ENCODE assay signal across 23 cellular contexts in the genomic region with DNA sequence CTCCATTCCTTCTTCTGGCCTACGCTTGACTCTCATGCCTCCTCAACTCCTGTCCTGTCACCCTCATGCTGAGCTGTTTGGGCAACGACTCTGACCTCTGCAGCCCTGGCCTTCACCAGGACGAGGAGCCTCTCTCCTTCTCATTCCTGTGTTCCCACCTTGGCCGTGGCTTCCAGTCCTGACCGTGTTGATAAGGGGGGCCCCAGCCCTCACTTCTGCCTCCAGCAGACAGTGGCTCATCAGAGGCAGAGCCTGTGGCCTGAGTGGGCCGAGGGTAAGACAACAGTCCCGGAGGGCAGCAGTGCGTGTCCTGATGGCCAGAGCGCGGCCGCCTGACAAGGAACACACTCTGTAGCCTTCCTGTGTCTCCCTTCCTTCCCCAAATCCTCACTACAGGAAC.
"Had no signal": no experiment of that assay in that cellular context is flagged by ENCODE, and none has a peak within 500 bp of the region (broad histone marks: within the 10 kb centered on the region; RNA-seq: fewer than 3 reads in every experiment).

No MANE protein-coding gene starts in this region.

- H3K36me3 ChIP-seq: brain microvascular endothelial cell, cardiac muscle cell had no signal

- H3K27ac Mint-ChIP-seq: activated B cell treated with CpG ODN at 0.5 μM for 24 hours; activated CD4-positive, alpha-beta T cell treated with anti-CD3 and anti-CD28 coated beads, Interleukin-2, amount 10 ng/mL, durations not matched to agents 24 days and 14 days; activated naive CD4-positive, alpha-beta T cell treated with anti-CD3 and anti-CD28 coated beads for 36 hours; activated naive CD8-positive, alpha-beta T cell; activated T-helper 17 cell treated with anti-CD3 and anti-CD28 coated beads, Interleukin-2, amount 50 U/mL, for 72 hours had no signal

- DNase-seq: activated B cell treated with CpG ODN at 0.5 μM for 24 hours; activated CD4-positive, alpha-beta T cell treated with anti-CD3 and anti-CD28 coated beads for 1 hour; activated CD4-positive, alpha-beta T cell treated with anti-CD3 and anti-CD28 coated beads, Interleukin-2, amount 10 ng/mL, durations not matched to agents 24 days and 14 days; activated CD4-positive, alpha-beta T cell treated with anti-CD3 and anti-CD28 coated beads, Interleukin-2, amount 50 U/mL, for 48 hours; activated gamma-delta T cell; activated naive CD4-positive, alpha-beta T cell treated with anti-CD3 and anti-CD28 coated beads for 36 hours; activated T-cell treated with anti-CD3 and anti-CD28 coated beads for 4 hours; activated T-cell treated with anti-CD3 and anti-CD28 coated beads, Interleukin-2, amount 50 U/mL, for 48 hours; amygdala; brain microvascular endothelial cell; Kasumi-1; NCI-H1105 treated with DMSO at 0.1 percent for 48 hours; NCI-H1436 treated with DMSO at 0.1 percent for 48 hours; NCI-H187; NCI-H2081; NCI-H524; PC-3; SHP77 treated with DMSO at 0.1 percent for 48 hours; T-helper 2 cell; T1000 had no signal

- H3K9me3 Mint-ChIP-seq: activated B cell treated with CpG ODN at 0.5 μM for 24 hours; activated CD4-positive, alpha-beta T cell treated with anti-CD3 and anti-CD28 coated beads, Interleukin-2, amount 10 ng/mL, durations not matched to agents 24 days and 14 days; activated naive CD4-positive, alpha-beta T cell treated with anti-CD3 and anti-CD28 coated beads for 36 hours; activated T-helper 17 cell treated with anti-CD3 and anti-CD28 coated beads, Interleukin-2, amount 50 U/mL, for 72 hours had no signal

- H3K27ac ChIP-seq: brain microvascular endothelial cell, cardiac muscle cell had no signal

- H3K4me3 ChIP-seq: cardiac muscle cell had no signal

- H3K4me1 Mint-ChIP-seq: activated B cell treated with CpG ODN at 0.5 μM for 24 hours; activated CD4-positive, alpha-beta T cell treated with anti-CD3 and anti-CD28 coated beads, Interleukin-2, amount 10 ng/mL, durations not matched to agents 24 days and 14 days; activated T-helper 17 cell treated with anti-CD3 and anti-CD28 coated beads, Interleukin-2, amount 50 U/mL, for 72 hours had no signal

- H3K4me3 Mint-ChIP-seq: activated B cell treated with CpG ODN at 0.5 μM for 24 hours; activated CD4-positive, alpha-beta T cell treated with anti-CD3 and anti-CD28 coated beads, Interleukin-2, amount 10 ng/mL, durations not matched to agents 24 days and 14 days; activated naive CD4-positive, alpha-beta T cell treated with anti-CD3 and anti-CD28 coated beads for 36 hours; activated naive CD8-positive, alpha-beta T cell; activated T-helper 17 cell treated with anti-CD3 and anti-CD28 coated beads, Interleukin-2, amount 50 U/mL, for 72 hours had no signal
